In genomic region chr10:96673318-96674099, GRCh38 we compare ENCODE assay signal across 8 cellular contexts. TPM values are rescaled to one million over a fixed set of nuclear protein-coding genes. Genes with fewer than 3 reads are reported as not detected.
DNase-seq lines count a peak whose midpoint lies in the region; TF ChIP-seq lines count a peak whose summit lies in the region.

No MANE protein-coding gene starts in this region.

- H3K4me2 ChIP-seq in mammary epithelial cell (ENCODE audit: insufficient read depth, low read depth, low read length) = no peak overlapping the region

- H3K27me3 ChIP-seq in breast epithelium (no peaks in the 10 kb centered on the region), mammary epithelial cell (ENCODE audit: insufficient read depth, low read length) (no peaks in the 10 kb centered on the region), vagina (no peaks in the 10 kb centered on the region)

- H3K36me3 ChIP-seq in breast epithelium (no peaks in the 10 kb centered on the region), mammary epithelial cell (ENCODE audit: insufficient read depth, low read length) (no peaks in the 10 kb centered on the region), vagina (no peaks in the 10 kb centered on the region)

- CTCF ChIA-PET in mammary epithelial cell (lab: Charles Lee; ENCODE audit: low non-redundant PET) = no interaction called here

- no peak for TF ChIP-seq CTCF in breast epithelium (IDR thresholded peaks at IDR 0.05)
- TF ChIP-seq CTCF in mammary epithelial cell (conservative IDR thresholded peaks at IDR 0.05 in 1 of 2, IDR thresholded peaks at IDR 0.05 in 1 of 2; ENCODE audit: extremely low read depth in 1 of 2, insufficient read depth in 1 of 2, low read depth in 1 of 2, low read length in 2 of 2) = no peak
- no peak for TF ChIP-seq CTCF in vagina (IDR thresholded peaks at IDR 0.05)
- no peak for TF ChIP-seq CTCF in GM13977 (IDR thresholded peaks at IDR 0.05; ENCODE audit: extremely low read depth, insufficient read depth, missing control alignments)

- H3K9ac ChIP-seq in mammary epithelial cell (ENCODE audit: insufficient read depth, low read length) = no peak overlapping the region

- H3K9me3 ChIP-seq in breast epithelium (no peaks in the 10 kb centered on the region), mammary epithelial cell (replicated peaks; ENCODE audit: insufficient read depth, low read length) (no peaks in the 10 kb centered on the region), vagina (no peaks in the 10 kb centered on the region)

- in situ Hi-C loops in mammary epithelial cell (cut with MboI; ENCODE audit: low sequenced_read_pairs in 2 of 2) (no loop called here), GM13977 (cut with MboI; ENCODE audit: low pct_unique_long_range_greater_than_20kb, low sequenced_read_pairs, unreplicated experiment) (no loop called here)

- intact Hi-C loops in breast epithelium (cut with DNase I; ENCODE audit: low total_unique reads) (no loop called here), mammary epithelial cell (cut with micrococcal nuclease) (no loop called here), vagina (cut with DNase I) (no loop called here)

- no peak overlapping the region for H2AFZ ChIP-seq in mammary epithelial cell (ENCODE audit: low read depth, low read length)

- no peaks in the 10 kb centered on the region for H3K4me1 ChIP-seq in breast epithelium
- H3K4me1 ChIP-seq in mammary epithelial cell (ENCODE audit: insufficient read depth, low read length) = no peaks in the 10 kb centered on the region
- H3K4me1 ChIP-seq in vagina = no peaks in the 10 kb centered on the region

- DNase-seq in breast epithelium (ENCODE audit: low spot score in 2 of 2) (no peak), mammary epithelial cell (no peak), HT-29 (ENCODE audit: low spot score) (peak; percentile 67), astrocyte of the hippocampus (ENCODE audit: low read depth, low spot score) (peak; percentile 63), medulla oblongata (ENCODE audit: extremely low spot score) (peak; percentile 73), vagina (ENCODE audit: extremely low spot score in 2 of 2) (no peak), GM13977 (ENCODE audit: low spot score) (no peak)
- DNase-seq in stimulated activated CD4-positive, alpha-beta T cell treated with anti-CD3 and anti-CD28 coated beads, Interleukin-2, amount 100 ng/mL, for 48 hours = no peak

- H3K4me3 ChIP-seq in breast epithelium = peak overlapping the region in 1 of 3 donors; percentile 21
- no peak overlapping the region for H3K4me3 ChIP-seq in mammary epithelial cell (replicated peaks in 1 of 3; ENCODE audit: insufficient read depth in 1 of 3, low read depth in 2 of 3, low read length in 3 of 3)
- H3K4me3 ChIP-seq in vagina = peak overlapping the region; percentile 8 to 31

- H3K79me2 ChIP-seq in mammary epithelial cell (ENCODE audit: insufficient read depth, low read length) = no peaks in the 10 kb centered on the region

- no peak for TF ChIP-seq POLR2A in breast epithelium (IDR thresholded peaks at IDR 0.05)
- no peak for TF ChIP-seq POLR2A in vagina (IDR thresholded peaks at IDR 0.05)

- 65% methylated on average over 11 of the region's 11 CpGs for WGBS in mammary epithelial cell (ENCODE audit: low coverage, missing lambda C conversion rate)

- dilution Hi-C loops in mammary epithelial cell (cut with HindIII; ENCODE audit: low sequenced_read_pairs) = no loop called here

- H4K20me1 ChIP-seq in mammary epithelial cell (ENCODE audit: insufficient read depth, low read length) = no peaks in the 10 kb centered on the region

- H3K27ac ChIP-seq in breast epithelium = peak overlapping the region; percentile 39 to 42
- H3K27ac ChIP-seq in mammary epithelial cell (ENCODE audit: insufficient read depth, low read depth, low read length) = no peak overlapping the region
- H3K27ac ChIP-seq in vagina = peak overlapping the region; percentile 56

- no TSS peak for BruUV-seq in mammary epithelial cell (replicated peaks; lab: Mats Ljungman, UMichigan)

RNA-seq across cellular contexts. Expression of gene PIK3AP1, which starts 46.8 kb away (rescaled TPM):
- total RNA-seq in breast epithelium = 10 to 100 TPM in 2 of 3 donors, 1 to 10 TPM in 1; 9.8 to 26.9 (median 14.2) TPM
- under 1 TPM in 1 of 2 donors, not detected in 1; 0.50 TPM for total RNA-seq in mammary epithelial cell
- polyA plus RNA-seq in mammary epithelial cell = not detected
- polyA minus RNA-seq in mammary epithelial cell = not detected
- total RNA-seq in HT-29 (2014; rRNA removed; shearing (Covaris generic)) = 10.7 and 12.8 TPM in 2 replicates
- total RNA-seq in vagina = 5.9 TPM

Comparison
In these comparisons a context has a peak if more than half of its experiments do, and no peak if none do; other contexts are left out.
1. DNase-seq: peak in HT-29 (single experiment), astrocyte of the hippocampus (single experiment) and medulla oblongata (single experiment); none in breast epithelium (0 of 2), mammary epithelial cell (single experiment), vagina (0 of 2), GM13977 (single experiment) and stimulated activated CD4-positive, alpha-beta T cell treated with anti-CD3 and anti-CD28 coated beads, Interleukin-2, amount 100 ng/mL, for 48 hours (0 of 2).
2. H3K4me3 ChIP-seq: peak in vagina (2 of 2); none in mammary epithelial cell (0 of 3).